Comparison of ENCODE assay signal across 28 cellular contexts in genomic region chr7:110803602-110804143, GRCh38.
"Had no signal": no experiment of that assay in that cellular context is flagged by ENCODE, and none has a peak within 500 bp of the region (broad histone marks: within the 10 kb centered on the region; RNA-seq: fewer than 3 reads in every experiment).

No MANE protein-coding gene starts in this region.

- H3K36me3 Mint-ChIP-seq: activated naive CD8-positive, alpha-beta T cell had no signal

- H3K27ac ChIP-seq: brain microvascular endothelial cell, epithelial cell of prostate, esophagus squamous epithelium, gastroesophageal sphincter had no signal

- DNase-seq: activated CD4-positive, alpha-beta memory T cell treated with anti-CD3 and anti-CD28 coated beads for 36 hours; activated CD4-positive, alpha-beta T cell treated with anti-CD3 and anti-CD28 coated beads for 36 hours; activated CD4-positive, alpha-beta T cell treated with anti-CD3 and anti-CD28 coated beads, Interleukin-2, amount 10 ng/mL, durations not matched to agents 24 days and 14 days; activated CD4-positive, CD25-positive, alpha-beta regulatory T cell; activated CD4-positive, CD25-positive, alpha-beta regulatory T cell treated with anti-CD3 and anti-CD28 coated beads, Interleukin-2, amount 50 U/mL, for 72 hours; activated CD8-positive, alpha-beta memory T cell treated with anti-CD3 and anti-CD28 coated beads, Interleukin-2, amount 10 ng/mL, durations not matched to agents 7 days and 5 days; activated CD8-positive, alpha-beta memory T cell treated with anti-CD3 and anti-CD28 coated beads, Interleukin-2, amount 50 U/mL, for 4 hours; activated CD8-positive, alpha-beta T cell treated with anti-CD3 and anti-CD28 coated beads, Interleukin-2, amount 10 ng/mL, durations not matched to agents 7 days and 5 days; activated effector memory CD4-positive, alpha-beta T cell treated with Interleukin-2 at 50 U/mL for 16 hours; activated gamma-delta T cell treated with Interleukin-2 at 50 U/mL for 16 hours; activated naive CD4-positive, alpha-beta T cell treated with anti-CD3 and anti-CD28 coated beads, Interleukin-2, amount 50 U/mL, for 16 hours; activated naive CD4-positive, alpha-beta T cell treated with Interleukin-2 at 50 U/mL for 16 hours; activated T-cell treated with anti-CD3 and anti-CD28 coated beads, Interleukin-2, amount 50 U/mL, for 4 hours; amniotic stem cell; anterior cingulate cortex; brain microvascular endothelial cell; cortex of kidney; dermis blood vessel endothelial cell; effector CD4-positive, alpha-beta T cell; effector memory CD8-positive, alpha-beta T cell; esophagus squamous epithelium; foreskin melanocyte; T-helper 2 cell had no signal

- H3K27ac Mint-ChIP-seq: activated CD4-positive, alpha-beta memory T cell treated with anti-CD3 and anti-CD28 coated beads for 36 hours; activated CD4-positive, alpha-beta T cell treated with anti-CD3 and anti-CD28 coated beads for 36 hours; activated CD4-positive, alpha-beta T cell treated with anti-CD3 and anti-CD28 coated beads, Interleukin-2, amount 10 ng/mL, durations not matched to agents 24 days and 14 days; activated CD8-positive, alpha-beta memory T cell treated with anti-CD3 and anti-CD28 coated beads, Interleukin-2, amount 10 ng/mL, durations not matched to agents 7 days and 5 days; activated CD8-positive, alpha-beta T cell treated with anti-CD3 and anti-CD28 coated beads, Interleukin-2, amount 10 ng/mL, durations not matched to agents 7 days and 5 days; activated naive CD8-positive, alpha-beta T cell; activated T-helper 17 cell treated with anti-CD3 and anti-CD28 coated beads, Interleukin-2, amount 50 U/mL, for 72 hours; effector memory CD8-positive, alpha-beta T cell had no signal

- H3K9me3 Mint-ChIP-seq: activated CD4-positive, alpha-beta memory T cell treated with anti-CD3 and anti-CD28 coated beads for 36 hours had no signal

- H3K27me3 ChIP-seq: brain microvascular endothelial cell, esophagus squamous epithelium, gastroesophageal sphincter had no signal

- H3K4me3 Mint-ChIP-seq: activated CD4-positive, alpha-beta memory T cell treated with anti-CD3 and anti-CD28 coated beads for 36 hours; activated CD4-positive, alpha-beta T cell treated with anti-CD3 and anti-CD28 coated beads for 36 hours; activated CD4-positive, alpha-beta T cell treated with anti-CD3 and anti-CD28 coated beads, Interleukin-2, amount 10 ng/mL, durations not matched to agents 24 days and 14 days; activated CD8-positive, alpha-beta memory T cell treated with anti-CD3 and anti-CD28 coated beads, Interleukin-2, amount 10 ng/mL, durations not matched to agents 7 days and 5 days; activated CD8-positive, alpha-beta T cell treated with anti-CD3 and anti-CD28 coated beads, Interleukin-2, amount 10 ng/mL, durations not matched to agents 7 days and 5 days; activated naive CD8-positive, alpha-beta T cell; activated T-cell treated with anti-CD3 and anti-CD28 coated beads, Interleukin-2, amount 50 U/mL, for 4 hours; activated T-helper 17 cell treated with anti-CD3 and anti-CD28 coated beads, Interleukin-2, amount 50 U/mL, for 72 hours; central memory CD8-positive, alpha-beta T cell; effector memory CD8-positive, alpha-beta T cell had no signal

- H3K4me3 ChIP-seq: esophagus squamous epithelium, gastroesophageal sphincter had no signal

- H3K4me1 Mint-ChIP-seq: central memory CD8-positive, alpha-beta T cell had no signal

- H3K9me3 ChIP-seq: esophagus squamous epithelium, gastroesophageal sphincter had no signal

- H3K27me3 Mint-ChIP-seq: activated CD4-positive, alpha-beta memory T cell treated with anti-CD3 and anti-CD28 coated beads for 36 hours; activated CD4-positive, alpha-beta T cell treated with anti-CD3 and anti-CD28 coated beads for 36 hours; activated CD4-positive, alpha-beta T cell treated with anti-CD3 and anti-CD28 coated beads, Interleukin-2, amount 10 ng/mL, durations not matched to agents 24 days and 14 days; activated CD8-positive, alpha-beta memory T cell treated with anti-CD3 and anti-CD28 coated beads, Interleukin-2, amount 10 ng/mL, durations not matched to agents 7 days and 5 days; activated naive CD8-positive, alpha-beta T cell; activated T-helper 17 cell treated with anti-CD3 and anti-CD28 coated beads, Interleukin-2, amount 50 U/mL, for 72 hours; central memory CD8-positive, alpha-beta T cell; effector memory CD8-positive, alpha-beta T cell had no signal

- H3K4me1 ChIP-seq: esophagus squamous epithelium, gastroesophageal sphincter had no signal

- H3K36me3 ChIP-seq: brain microvascular endothelial cell, esophagus squamous epithelium, gastroesophageal sphincter had no signal

- ATAC-seq: activated CD4-positive, alpha-beta T cell treated with anti-CD3 and anti-CD28 coated beads for 36 hours; activated CD8-positive, alpha-beta memory T cell treated with anti-CD3 and anti-CD28 coated beads, Interleukin-2, amount 10 ng/mL, durations not matched to agents 7 days and 5 days; activated CD8-positive, alpha-beta T cell treated with anti-CD3 and anti-CD28 coated beads, Interleukin-2, amount 10 ng/mL, durations not matched to agents 7 days and 5 days; activated T-cell treated with anti-CD3 and anti-CD28 coated beads, Interleukin-2, amount 50 U/mL, for 4 hours; activated T-helper 17 cell treated with anti-CD3 and anti-CD28 coated beads, Interleukin-2, amount 50 U/mL, for 72 hours; effector memory CD8-positive, alpha-beta T cell; gastroesophageal sphincter had no signal
